Comparison of ENCODE assay signal across 22 cellular contexts in the genomic region with DNA sequence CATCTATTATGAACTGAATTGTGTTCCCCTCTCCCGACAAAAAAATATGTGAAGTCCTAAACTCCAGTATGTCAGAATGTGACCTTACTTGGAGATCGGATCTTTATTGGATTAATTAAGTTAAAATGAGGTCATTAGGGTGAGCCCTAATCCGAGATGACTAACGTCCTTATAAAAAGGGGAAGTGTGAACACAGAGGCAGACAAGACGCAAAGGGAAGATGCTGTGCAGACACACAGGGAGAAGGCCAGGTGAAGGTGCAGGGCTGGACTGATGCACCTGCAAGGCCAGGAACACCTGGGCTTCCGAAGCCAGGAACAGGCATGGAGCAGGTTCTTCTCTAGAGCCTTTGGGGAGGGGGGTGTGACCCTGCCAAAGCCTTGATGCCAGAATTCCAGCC.
DNase-seq lines count a peak whose midpoint lies in the region; ATAC-seq and TF ChIP-seq lines count a peak whose summit lies in the region.
"Had no signal": no experiment of that assay in that cellular context is flagged by ENCODE, and none has a peak within 500 bp of the region (broad histone marks: within the 10 kb centered on the region; RNA-seq: fewer than 3 reads in every experiment).

No MANE protein-coding gene starts in this region.

- peak; percentile 52 for ATAC-seq in GM18867 (IDR thresholded peaks at IDR 0.05; ENCODE audit: unreplicated experiment)
- peak; percentile 65 for ATAC-seq in HG03432 (IDR thresholded peaks at IDR 0.05; ENCODE audit: unreplicated experiment)
- ATAC-seq in GM21528 (IDR thresholded peaks at IDR 0.05; ENCODE audit: low FRiP score, unreplicated experiment): no peak

- H3K9me3 ChIP-seq in uterus: no peaks in the 10 kb centered on the region
- H3K9me3 ChIP-seq: BE2C, spleen had no signal

- peaks cover 0 to 4% of the 10 kb centered on the region in 2 donors for H3K4me1 ChIP-seq in uterus
- H3K4me1 ChIP-seq: spleen had no signal

- H3K27ac ChIP-seq in uterus: no peak overlapping the region
- H3K27ac ChIP-seq: SK-N-MC, spleen had no signal

- DNase-seq in CD1c-positive myeloid dendritic cell (ENCODE audit: extremely low spot score): peak; percentile 9
- peak; percentile 11 for DNase-seq in OCI-M1 (lab: John Stamatoyannopoulos, UW)
- no peak for DNase-seq in uterus
- DNase-seq in T-helper 2 cell: no peak
- no peak for DNase-seq in effector CD8-positive, alpha-beta T cell (lab: John Stamatoyannopoulos, UW)
- DNase-seq: activated B cell treated with CpG ODN at 0.5 μM for 24 hours; activated CD4-positive, alpha-beta T cell treated with anti-CD3 and anti-CD28 coated beads, Interleukin-2, amount 50 U/mL, for 48 hours; activated CD8-positive, alpha-beta memory T cell treated with anti-CD3 and anti-CD28 coated beads, Interleukin-2, amount 50 U/mL, for 48 hours; activated naive CD8-positive, alpha-beta T cell treated with anti-CD3 and anti-CD28 coated beads, Interleukin-2, amount 10 ng/mL, durations not matched to agents 7 days and 5 days; BE2C; effector CD4-positive, alpha-beta T cell; erythroblast; foreskin fibroblast; naive B cell; NCI-H1092 treated with DMSO at 0.1 percent for 48 hours; NCI-H2029 treated with DMSO at 0.1 percent for 48 hours; nucleus accumbens; spleen had no signal

- H3K4me3 ChIP-seq in uterus: no peak overlapping the region
- H3K4me3 ChIP-seq: SK-N-MC, spleen had no signal

- H3K27me3 ChIP-seq in uterus: no peaks in the 10 kb centered on the region
- H3K27me3 ChIP-seq: BE2C, spleen had no signal

- no peak for TF ChIP-seq POLR2A in uterus (IDR thresholded peaks at IDR 0.05)

- TF ChIP-seq CTCF in uterus (IDR thresholded peaks at IDR 0.05): no peak

- no peaks in the 10 kb centered on the region for H3K36me3 ChIP-seq in uterus
- H3K36me3 ChIP-seq: BE2C, spleen had no signal

- intact Hi-C loops in uterus (cut with DNase I; ENCODE audit: low total_unique reads): no loop called here

Comparison
In these comparisons a context has a peak if more than half of its experiments do, and no peak if none do; other contexts are left out.
1. DNase-seq: peak in CD1c-positive myeloid dendritic cell (single experiment) and OCI-M1 (single experiment); none in uterus (0 of 2), T-helper 2 cell (0 of 5) and effector CD8-positive, alpha-beta T cell (single experiment).